ENCODE assay signal across 24 cellular contexts in genomic region chr5:56478062-56478461, GRCh38.
DNase-seq lines count a peak whose midpoint lies in the region; ATAC-seq, FAIRE-seq and TF ChIP-seq lines count a peak whose summit lies in the region.
"Had no signal": no experiment of that assay in that cellular context is flagged by ENCODE, and none has a peak within 500 bp of the region (broad histone marks: within the 10 kb centered on the region; RNA-seq: fewer than 3 reads in every experiment).

No MANE protein-coding gene starts in this region.

- BruUV-seq in K562 (replicated peaks; lab: Mats Ljungman, UMichigan), result no TSS peak

- WGBS in K562 (ENCODE audit: insufficient coverage, low coverage, missing lambda C conversion rate), result 2% methylated on average over 3 of the region's 3 CpGs

- H3K36me3 ChIP-seq in BLaER1 treated with 17β-estradiol and CSF1 and Interleukin-3, amounts not matched to agents 10 nM and 100 nM, result no peaks in the 10 kb centered on the region
- H3K36me3 ChIP-seq in OCI-LY1 (ENCODE audit: insufficient read depth, low read length) (no peaks in the 10 kb centered on the region), K562 (ENCODE audit: control insufficient read depth, insufficient read depth, low read length) (no peaks in the 10 kb centered on the region)
- H3K36me3 ChIP-seq: MG63 had no signal

- no peak for TF ChIP-seq RAD21 in K562 (CRISPR knock-in tag; conservative IDR thresholded peaks at IDR 0.05 in 1 of 2, IDR thresholded peaks at IDR 0.05 in 1 of 2)

- no peaks in the 10 kb centered on the region for H3F3A ChIP-seq in OCI-LY1 (ENCODE audit: insufficient read depth, low read length)

- H3K4me1 ChIP-seq in BLaER1 treated with 17β-estradiol and CSF1 and Interleukin-3, amounts not matched to agents 10 nM and 100 nM, result peaks cover 64 to 73% (median 69%) of the 10 kb centered on the region in 10 experiments
- H3K4me1 ChIP-seq in OCI-LY1 (ENCODE audit: insufficient read depth, low read length, severe bottlenecking) (peaks cover 69% of the 10 kb centered on the region), K562 (replicated peaks in 1 of 2; ENCODE audit: control insufficient read depth in 2 of 2, insufficient read depth in 2 of 2, low read length in 2 of 2) (peaks cover 0 to 13% of the 10 kb centered on the region in 2 experiments; a peak in 2 of 5 replicates)

- peak overlapping the region in 2 of 10 experiments; percentile 62 to 68; a peak in 1 of 20 replicates for H3K4me3 ChIP-seq in BLaER1 treated with 17β-estradiol and CSF1 and Interleukin-3, amounts not matched to agents 10 nM and 100 nM
- H3K4me3 ChIP-seq in OCI-LY1 (ENCODE audit: low read depth, low read length, poor library complexity, severe bottlenecking) (no peak overlapping the region), K562 (no peak overlapping the region)
- H3K4me3 ChIP-seq: GM23338, MG63 had no signal

- peak overlapping the region in 8 of 11 experiments; percentile 5 to 95 (median 90); a peak in 9 of 22 replicates for H3K27ac ChIP-seq in BLaER1 treated with 17β-estradiol and CSF1 and Interleukin-3, amounts not matched to agents 10 nM and 100 nM
- H3K27ac ChIP-seq in OCI-LY1 (ENCODE audit: low read depth, low read length, poor library complexity, severe bottlenecking), result peak overlapping the region; percentile 38
- H3K27ac ChIP-seq in K562 (ENCODE audit: extremely low read depth, low read depth, low read length), result no peak overlapping the region

- no peak for TF ChIP-seq EP300 in K562 (IDR thresholded peaks at IDR 0.05; ENCODE audit: low read length)

- no peaks in the 10 kb centered on the region for H3K27me3 ChIP-seq in BLaER1 treated with 17β-estradiol and CSF1 and Interleukin-3, amounts not matched to agents 10 nM and 100 nM
- H3K27me3 ChIP-seq in OCI-LY1 (ENCODE audit: insufficient read depth, low read length) (no peaks in the 10 kb centered on the region), K562 (ENCODE audit: control insufficient read depth in 2 of 2, insufficient read depth in 2 of 2, low read length in 2 of 2) (peaks cover 17 to 34% of the 10 kb centered on the region in 2 experiments)
- H3K27me3 ChIP-seq: MG63 had no signal

- ATAC-seq in K562, result no peak
- ATAC-seq: GM23338, HepG2 had no signal

- DNase-seq in K562 (ENCODE audit: extremely low read depth in 1 of 4, low spot score in 3 of 4) (no peak), frontal cortex (ENCODE audit: low spot score in 2 of 2) (no peak), NOMO-1 treated with dmso at 0.1 percent for 144 hours (lab: John Stamatoyannopoulos, UW; ENCODE audit: unreplicated experiment) (no peak), GDM1 (lab: John Stamatoyannopoulos, UW) (no peak)
- DNase-seq: COR-L47, DMS53, H9, KG1, MG63, NCI-H1105 treated with DMSO at 0.1 percent for 48 hours, NCI-H146, NCI-H1930, NCI-H2107, NCI-H446, NCI-H526, OCI-M1, SK-N-SH, SW 1271 had no signal

- in situ Hi-C loops in K562 (cut with MboI), result no loop called here

- TF ChIP-seq POLR2A in K562 (conservative IDR thresholded peaks at IDR 0.05), result no peak

- peak overlapping the region in 2 of 11 experiments; percentile 25 to 85; a peak in 3 of 22 replicates for H3K9ac ChIP-seq in BLaER1 treated with 17β-estradiol and CSF1 and Interleukin-3, amounts not matched to agents 10 nM and 100 nM
- H3K9ac ChIP-seq in OCI-LY1 (ENCODE audit: low read length) (no peak overlapping the region), K562 (ENCODE audit: insufficient read depth in 1 of 2, low read depth in 2 of 2, low read length in 2 of 2) (no peak overlapping the region)
- H3K9ac ChIP-seq: SK-N-SH had no signal

- CTCF ChIA-PET in K562 (lab: Yijun Ruan, JAX; ENCODE audit: low intra/inter-chr PET ratio), result no interaction called here

- H3K9me3 ChIP-seq in BLaER1 treated with 17β-estradiol and CSF1 and Interleukin-3, amounts not matched to agents 10 nM and 100 nM (replicated peaks in 1 of 11), result peaks cover 0 to 19% (median 14%) of the 10 kb centered on the region in 11 experiments; a peak in 17 of 22 replicates
- no peaks in the 10 kb centered on the region for H3K9me3 ChIP-seq in OCI-LY1 (ENCODE audit: low read length)
- no peaks in the 10 kb centered on the region for H3K9me3 ChIP-seq in K562 (replicated peaks; ENCODE audit: control insufficient read depth, insufficient read depth, low read depth, low read length)
- H3K9me3 ChIP-seq: MG63, SK-N-SH had no signal

- POLR2A ChIA-PET in K562 (lab: Yijun Ruan, JAX), result no interaction called here

- H3K9me2 ChIP-seq in OCI-LY1 (ENCODE audit: low read depth, low read length), result no peaks in the 10 kb centered on the region
- H3K9me2 ChIP-seq: SK-N-SH had no signal

- FAIRE-seq in A204.1 (lab: Jason Lieb, UNC) (peak; percentile 6), K562 (lab: Jason Lieb, UNC) (no peak), frontal cortex (lab: Jason Lieb, UNC) (no peak)
- FAIRE-seq: HepG2, RCC 7860 had no signal

- no peak for TF ChIP-seq CTCF in OCI-LY1 (IDR thresholded peaks at IDR 0.05; ENCODE audit: low read length)
- TF ChIP-seq CTCF in K562 (IDR thresholded peaks at IDR 0.05 in 2 of 3, conservative IDR thresholded peaks at IDR 0.05 in 1 of 3; ENCODE audit: insufficient read depth in 2 of 3, low read depth in 1 of 3, low read length in 3 of 3), result no peak

- H3K79me2 ChIP-seq in OCI-LY1 (ENCODE audit: insufficient read depth, low read length) (no peaks in the 10 kb centered on the region), K562 (ENCODE audit: control insufficient read depth, insufficient read depth, low read length) (no peaks in the 10 kb centered on the region)

- intact Hi-C loops in K562 (cut with micrococcal nuclease), result no loop called here

- H2AFZ ChIP-seq in OCI-LY1 (ENCODE audit: low read length), result no peak overlapping the region
- no peak overlapping the region for H2AFZ ChIP-seq in K562 (ENCODE audit: low read depth, low read length)
- H2AFZ ChIP-seq: GM23338 had no signal

- H3K9me1 ChIP-seq in K562 (ENCODE audit: control insufficient read depth, insufficient read depth, low read length), result no peaks in the 10 kb centered on the region

- peak overlapping the region; percentile 88 to 98 (median 97) for H3K4me2 ChIP-seq in BLaER1 treated with 17β-estradiol and CSF1 and Interleukin-3, amounts not matched to agents 10 nM and 100 nM
- no peak overlapping the region for H3K4me2 ChIP-seq in OCI-LY1 (ENCODE audit: low read length)
- H3K4me2 ChIP-seq in K562 (ENCODE audit: insufficient read depth, low read length), result no peak overlapping the region
- H3K4me2 ChIP-seq: GM23338, SK-N-SH had no signal

- H4K20me1 ChIP-seq in BLaER1 treated with 17β-estradiol and CSF1 and Interleukin-3, amounts not matched to agents 10 nM and 100 nM, result no peaks in the 10 kb centered on the region
- H4K20me1 ChIP-seq in OCI-LY1 (ENCODE audit: insufficient read depth, low read length), result no peaks in the 10 kb centered on the region
- H4K20me1 ChIP-seq in K562 (replicated peaks; ENCODE audit: control insufficient read depth, insufficient read depth, low read length), result no peaks in the 10 kb centered on the region

TF ChIP-seq in K562, 482 proteins besides CTCF, POLR2A, EP300 and RAD21:
- TF ChIP-seq BCL6 (CRISPR knock-in tag; IDR thresholded peaks at IDR 0.05) (no peak), DACH1 (IDR thresholded peaks at IDR 0.05; ENCODE audit: partially characterized antibody) (peak; percentile 49), SMAD1 (IDR thresholded peaks at IDR 0.05; ENCODE audit: low read depth, low read length, partially characterized antibody) (no peak), ZBTB12 (CRISPR knock-in tag; IDR thresholded peaks at IDR 0.05) (no peak), ELF2 (CRISPR knock-in tag; IDR thresholded peaks at IDR 0.05) (no peak)

Comparison
In these comparisons a context has a peak if more than half of its experiments do, and no peak if none do; other contexts are left out.
1. H3K4me2 ChIP-seq: peak in BLaER1 treated with 17β-estradiol and CSF1 and Interleukin-3, amounts not matched to agents 10 nM and 100 nM (11 of 11); none in OCI-LY1 (single experiment) and K562 (single experiment).